1 cellular context compared by ENCODE assay signal in the genomic region with DNA sequence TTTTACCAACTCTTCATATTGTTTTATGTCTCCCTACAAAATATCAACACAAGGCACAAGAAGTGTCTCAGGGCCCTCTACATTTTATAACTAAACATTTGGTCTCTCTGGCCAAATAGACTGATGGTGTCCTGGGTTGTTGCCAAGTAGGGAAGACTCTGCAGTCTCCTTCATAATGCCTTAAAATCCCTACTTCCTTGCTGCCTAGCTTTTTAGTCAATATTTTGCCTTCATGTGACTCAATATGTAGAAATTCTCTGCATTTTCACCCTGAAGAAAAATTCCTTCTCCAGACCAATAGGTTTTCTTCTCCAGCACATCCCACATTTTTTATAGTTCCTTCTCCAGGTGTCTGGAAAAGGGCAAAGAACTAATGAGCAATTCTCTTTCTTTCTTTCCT.
TF ChIP-seq lines count a peak whose summit lies in the region.

No MANE protein-coding gene starts in this region.

TF ChIP-seq in IMR-90, 13 proteins besides CTCF, POLR2A, EP300 and RAD21:
- peak; percentile 32; the same call in 1 of the 2 replicates for TF ChIP-seq CEBPB (IDR thresholded peaks at IDR 0.05; ENCODE audit: low read depth, low read length)
- TF ChIP-seq, protein P1, sequence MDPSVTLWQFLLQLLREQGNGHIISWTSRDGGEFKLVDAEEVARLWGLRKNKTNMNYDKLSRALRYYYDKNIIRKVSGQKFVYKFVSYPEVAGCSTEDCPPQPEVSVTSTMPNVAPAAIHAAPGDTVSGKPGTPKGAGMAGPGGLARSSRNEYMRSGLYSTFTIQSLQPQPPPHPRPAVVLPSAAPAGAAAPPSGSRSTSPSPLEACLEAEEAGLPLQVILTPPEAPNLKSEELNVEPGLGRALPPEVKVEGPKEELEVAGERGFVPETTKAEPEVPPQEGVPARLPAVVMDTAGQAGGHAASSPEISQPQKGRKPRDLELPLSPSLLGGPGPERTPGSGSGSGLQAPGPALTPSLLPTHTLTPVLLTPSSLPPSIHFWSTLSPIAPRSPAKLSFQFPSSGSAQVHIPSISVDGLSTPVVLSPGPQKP (IDR thresholded peaks at IDR 0.05; ENCODE audit: borderline replicate concordance, low read depth, low read length) = no peak
- TF ChIP-seq, protein P2, sequence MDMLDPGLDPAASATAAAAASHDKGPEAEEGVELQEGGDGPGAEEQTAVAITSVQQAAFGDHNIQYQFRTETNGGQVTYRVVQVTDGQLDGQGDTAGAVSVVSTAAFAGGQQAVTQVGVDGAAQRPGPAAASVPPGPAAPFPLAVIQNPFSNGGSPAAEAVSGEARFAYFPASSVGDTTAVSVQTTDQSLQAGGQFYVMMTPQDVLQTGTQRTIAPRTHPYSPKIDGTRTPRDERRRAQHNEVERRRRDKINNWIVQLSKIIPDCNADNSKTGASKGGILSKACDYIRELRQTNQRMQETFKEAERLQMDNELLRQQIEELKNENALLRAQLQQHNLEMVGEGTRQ (IDR thresholded peaks at IDR 0.05; ENCODE audit: low read depth, low read length) = 0 out of 2 replicates have a peak, but pooled peaks have one; percentile 24
TF ChIP-seq in IMR-90: peak in this region for 2.
